Comparison of ENCODE assay signal across 11 cellular contexts in the genomic region with DNA sequence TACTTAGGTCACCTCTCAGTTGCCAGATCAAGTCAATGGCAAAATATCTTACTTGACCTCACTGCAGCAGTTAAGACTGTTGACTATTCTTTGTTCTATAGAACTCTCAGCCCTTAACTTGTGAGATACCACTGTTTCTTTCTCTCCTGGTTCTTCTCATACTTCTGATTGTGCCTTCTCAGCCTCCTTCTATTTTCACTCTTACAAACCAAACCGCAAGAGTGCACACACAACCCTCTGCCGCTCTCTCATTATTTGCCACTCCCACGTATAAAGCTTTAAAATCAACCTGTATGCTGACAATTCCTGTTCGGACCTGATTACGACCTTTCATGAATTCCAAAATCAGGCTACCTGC. TPM values are rescaled to one million over a fixed set of nuclear protein-coding genes. Genes with fewer than 3 reads are reported as not detected.
DNase-seq lines count a peak whose midpoint lies in the region; ATAC-seq lines count a peak whose summit lies in the region.
"Had no signal": no experiment of that assay in that cellular context is flagged by ENCODE, and none has a peak within 500 bp of the region (broad histone marks: within the 10 kb centered on the region; RNA-seq: fewer than 3 reads in every experiment).

No MANE protein-coding gene starts in this region.

- no peak overlapping the region for H2BK5ac ChIP-seq in mesenchymal stem cell (ENCODE audit: low read depth, low read length, poor library complexity, severe bottlenecking)

- H3K4ac ChIP-seq in mesenchymal stem cell (ENCODE audit: low read depth in 1 of 2, low read length in 2 of 2) = no peak overlapping the region

- no peak overlapping the region for H2BK12ac ChIP-seq in mesenchymal stem cell (ENCODE audit: low read length in 2 of 2)

- WGBS in mesenchymal stem cell = 98% methylated on average over 5 of the region's 5 CpGs

- H3K79me2 ChIP-seq in ACC112 (ENCODE audit: control insufficient read depth, insufficient read depth, low read length, unreplicated experiment) = peaks cover 91% of the 10 kb centered on the region

- no peak overlapping the region for H4K8ac ChIP-seq in mesenchymal stem cell (ENCODE audit: low read length)

- DNase-seq in stimulated activated CD4-positive, alpha-beta T cell treated with anti-CD3 and anti-CD28 coated beads, Interleukin-4, amount 100 ng/mL, for 1 hour = no peak
- no peak for DNase-seq in DMS114 treated with DMSO at 0.1 percent for 48 hours (lab: John Stamatoyannopoulos, UW; ENCODE audit: unreplicated experiment)
- DNase-seq in NOMO-1 (lab: John Stamatoyannopoulos, UW; ENCODE audit: unreplicated experiment in 2 of 2) = no peak
- DNase-seq in mesenchymal stem cell = no peak
- DNase-seq: activated naive CD8-positive, alpha-beta T cell treated with anti-CD3 and anti-CD28 coated beads, Interleukin-2, amount 10 ng/mL, durations not matched to agents 7 days and 5 days; trophoblast cell had no signal

- H3K4me2 ChIP-seq in mesenchymal stem cell (ENCODE audit: low read length, poor library complexity, severe bottlenecking) = no peak overlapping the region

- no peak overlapping the region for H3K18ac ChIP-seq in mesenchymal stem cell (ENCODE audit: low read depth in 1 of 2, low read length in 2 of 2)

- peak overlapping the region; percentile 83 for H3K27ac ChIP-seq in ACC112 (ENCODE audit: low read depth, low read length)
- H3K27ac ChIP-seq in mesenchymal stem cell (ENCODE audit: low read length, poor library complexity, severe bottlenecking) = no peak overlapping the region

- no peak overlapping the region for H2BK15ac ChIP-seq in mesenchymal stem cell (ENCODE audit: low read depth, poor library complexity, severe bottlenecking)

- H3K27me3 ChIP-seq in ACC112 (ENCODE audit: insufficient read depth, low read length) (no peaks in the 10 kb centered on the region), mesenchymal stem cell (ENCODE audit: control insufficient read depth in 1 of 2, insufficient read depth in 1 of 2, low read length in 2 of 2) (no peaks in the 10 kb centered on the region)

- H3K23ac ChIP-seq in mesenchymal stem cell (ENCODE audit: low read length in 2 of 2) = no peak overlapping the region

- peak; percentile 39 for ATAC-seq in GM18909 (IDR thresholded peaks at IDR 0.05; ENCODE audit: poor library complexity, unreplicated experiment)
- peak; percentile 29 for ATAC-seq in HG02623 (IDR thresholded peaks at IDR 0.05; ENCODE audit: unreplicated experiment)
- peak; percentile 29 for ATAC-seq in HG03460 (IDR thresholded peaks at IDR 0.05; ENCODE audit: unreplicated experiment)
- ATAC-seq: Panc1 had no signal

- no peak overlapping the region for H2AK5ac ChIP-seq in mesenchymal stem cell (ENCODE audit: low read length, severe bottlenecking)

- peak overlapping the region in 1 of 2 experiments; percentile 62 for H3K14ac ChIP-seq in mesenchymal stem cell (ENCODE audit: low read length in 2 of 2)

- no peak overlapping the region for H4K91ac ChIP-seq in mesenchymal stem cell (ENCODE audit: low read length)

- H2AFZ ChIP-seq in ACC112 (ENCODE audit: low read length, unreplicated experiment) (no peak overlapping the region), mesenchymal stem cell (ENCODE audit: low read depth, low read length) (no peak overlapping the region)

- H3K79me1 ChIP-seq in mesenchymal stem cell (replicated peaks; ENCODE audit: low read length, poor library complexity, severe bottlenecking) = peaks cover 31% of the 10 kb centered on the region

- no peaks in the 10 kb centered on the region for H3K9me3 ChIP-seq in mesenchymal stem cell (ENCODE audit: control insufficient read depth, low read length)

- peaks cover 58% of the 10 kb centered on the region for H3K4me1 ChIP-seq in ACC112 (ENCODE audit: control insufficient read depth, insufficient read depth, low read length, unreplicated experiment)
- H3K4me1 ChIP-seq in mesenchymal stem cell (ENCODE audit: control insufficient read depth, insufficient read depth, low read depth, low read length) = peaks cover 8% of the 10 kb centered on the region

- H3K4me3 ChIP-seq in ACC112 (ENCODE audit: low read depth, low read length) (peak overlapping the region; percentile 90; the same call in 1 of the 2 replicates), mesenchymal stem cell (ENCODE audit: insufficient read depth in 1 of 2, low read depth in 1 of 2, low read length in 2 of 2) (no peak overlapping the region)

- H3K9ac ChIP-seq in mesenchymal stem cell (ENCODE audit: low read length) = no peak overlapping the region

- H2BK120ac ChIP-seq in mesenchymal stem cell (ENCODE audit: low read depth, low read length) = no peak overlapping the region

- peaks cover 49% of the 10 kb centered on the region for H3K36me3 ChIP-seq in ACC112 (ENCODE audit: insufficient read depth, low read length)
- peaks cover 0 to 38% of the 10 kb centered on the region in 2 experiments for H3K36me3 ChIP-seq in mesenchymal stem cell (ENCODE audit: control insufficient read depth in 1 of 2, insufficient read depth in 2 of 2, low read depth in 1 of 2, low read length in 2 of 2)

RNA-seq across cellular contexts. Expression of gene E2F7, which starts 4.5 kb away (rescaled TPM):
- polyA plus RNA-seq in mesenchymal stem cell (2013, experiment 1 of 2) = 6.2 TPM
- 6.5 TPM for polyA plus RNA-seq in mesenchymal stem cell (2013, experiment 2 of 2)
